In genomic region chr19:6768236-6768785, GRCh38 we compare ENCODE assay signal across 8 cellular contexts. TPM values are rescaled to one million over a fixed set of nuclear protein-coding genes. Genes with fewer than 3 reads are reported as not detected.
DNase-seq lines count a peak whose midpoint lies in the region; ATAC-seq, FAIRE-seq and TF ChIP-seq lines count a peak whose summit lies in the region.

No MANE protein-coding gene starts in this region.

- CTCF ChIA-PET in Calu3 (lab: Charles Lee): interaction anchor here (0.7 to 1.7 kb wide), 4 partner anchors 30 to 95 kb away, joined by 3 to 8 read pairs (median 4); no protein-coding TSS in a partner anchor

- no peak for FAIRE-seq in bronchial epithelial cell (lab: Jason Lieb, UNC)

- H3K27me3 ChIP-seq in Loucy (ENCODE audit: insufficient read depth, low read length, poor library complexity, severe bottlenecking) (no peaks in the 10 kb centered on the region), bronchial epithelial cell (ENCODE audit: control insufficient read depth, insufficient read depth, low read length) (no peaks in the 10 kb centered on the region)

- BruUV-seq in Calu3 (replicated peaks; lab: Mats Ljungman, UMichigan): TSS peak; percentile 49

- peaks cover 4% of the 10 kb centered on the region for H4K20me1 ChIP-seq in Loucy (ENCODE audit: insufficient read depth, low read length, poor library complexity, severe bottlenecking)

- H3K79me2 ChIP-seq in Loucy (ENCODE audit: insufficient read depth, low read length): peaks cover 6% of the 10 kb centered on the region; the same call in 1 of the 2 replicates

- H3F3A ChIP-seq in Loucy (ENCODE audit: low read depth): peaks cover 10% of the 10 kb centered on the region; the same call in 1 of the 2 replicates

- intact Hi-C loops in Calu3 (cut with micrococcal nuclease; ENCODE audit: unreplicated experiment): no loop called here

- no peaks in the 10 kb centered on the region for H3K36me3 ChIP-seq in Loucy (ENCODE audit: insufficient read depth, low read length)
- H3K36me3 ChIP-seq in bronchial epithelial cell (ENCODE audit: control insufficient read depth, insufficient read depth, low read length): peaks cover 4% of the 10 kb centered on the region

- H3K4me3 ChIP-seq in Loucy (ENCODE audit: low read length, poor library complexity, severe bottlenecking) (no peak overlapping the region), bronchial epithelial cell (ENCODE audit: low read depth, low read length) (peak overlapping the region; percentile 74)

- no peak for ATAC-seq in natural killer cell treated with Interleukin-12 subunit alpha and Interleukin-12 subunit beta and Interleukin-15 and Interleukin-18, amount 100 ng/mL, for 72 hours
- ATAC-seq in HG02763 (IDR thresholded peaks at IDR 0.05; ENCODE audit: unreplicated experiment): no peak

- H3K9me3 ChIP-seq in Loucy (ENCODE audit: insufficient read depth, low read depth, low read length): no peaks in the 10 kb centered on the region

- H3K4me1 Mint-ChIP-seq in Calu3 (ENCODE audit: low read depth, unreplicated experiment): peaks cover 12% of the 10 kb centered on the region
- H3K4me1 Mint-ChIP-seq in natural killer cell treated with Interleukin-12 subunit alpha and Interleukin-12 subunit beta and Interleukin-15 and Interleukin-18, amount 100 ng/mL, for 72 hours (ENCODE audit: low read depth in 2 of 2): peaks cover 43 to 46% of the 10 kb centered on the region in 2 donors

- no peak overlapping the region for H2AFZ ChIP-seq in Loucy (ENCODE audit: low read length)

- no peaks in the 10 kb centered on the region for H3K27me3 Mint-ChIP-seq in Calu3 (ENCODE audit: unreplicated experiment)
- H3K27me3 Mint-ChIP-seq in natural killer cell treated with Interleukin-12 subunit alpha and Interleukin-12 subunit beta and Interleukin-15 and Interleukin-18, amount 100 ng/mL, for 72 hours: no peaks in the 10 kb centered on the region

- H3K9ac ChIP-seq in Loucy (ENCODE audit: low read depth, low read length, poor library complexity, severe bottlenecking): no peak overlapping the region

- H3K36me3 Mint-ChIP-seq in Calu3 (ENCODE audit: insufficient read depth, unreplicated experiment): peaks cover 41% of the 10 kb centered on the region
- no peaks in the 10 kb centered on the region for H3K36me3 Mint-ChIP-seq in natural killer cell treated with Interleukin-12 subunit alpha and Interleukin-12 subunit beta and Interleukin-15 and Interleukin-18, amount 100 ng/mL, for 72 hours

- TF ChIP-seq CTCF in Calu3 (IDR thresholded peaks at IDR 0.05; ENCODE audit: unreplicated experiment) (no peak), Loucy (conservative IDR thresholded peaks at IDR 0.05; ENCODE audit: low read length) (no peak), bronchial epithelial cell (IDR thresholded peaks at IDR 0.05; ENCODE audit: insufficient read depth, low read length, severe bottlenecking) (no peak)

- peak overlapping the region; percentile 94 for H3K27ac Mint-ChIP-seq in Calu3 (ENCODE audit: unreplicated experiment)
- peak overlapping the region; percentile 66 to 97 for H3K27ac Mint-ChIP-seq in natural killer cell treated with Interleukin-12 subunit alpha and Interleukin-12 subunit beta and Interleukin-15 and Interleukin-18, amount 100 ng/mL, for 72 hours

- H3K4me1 ChIP-seq in Loucy (ENCODE audit: insufficient read depth, low read length, poor library complexity, severe bottlenecking): peaks cover 13% of the 10 kb centered on the region

- H3K9me3 Mint-ChIP-seq in Calu3 (ENCODE audit: low read depth, unreplicated experiment): peaks cover 3% of the 10 kb centered on the region
- no peaks in the 10 kb centered on the region for H3K9me3 Mint-ChIP-seq in natural killer cell treated with Interleukin-12 subunit alpha and Interleukin-12 subunit beta and Interleukin-15 and Interleukin-18, amount 100 ng/mL, for 72 hours

- peak overlapping the region; percentile 92 for H3K4me2 ChIP-seq in Loucy (ENCODE audit: low read depth, low read length, poor library complexity, severe bottlenecking)

- DNase-seq in Calu3 (no peak), bronchial epithelial cell (ENCODE audit: low read depth) (no peak), DMS53 (lab: John Stamatoyannopoulos, UW) (no peak), inferior parietal cortex (ENCODE audit: extremely low spot score) (no peak), NCI-H1930 (lab: John Stamatoyannopoulos, UW) (no peak)
- no peak for DNase-seq in natural killer cell treated with Interleukin-12 subunit alpha and Interleukin-12 subunit beta and Interleukin-15 and Interleukin-18, amount 100 ng/mL, for 72 hours (ENCODE audit: low spot score)

- no peaks in the 10 kb centered on the region for H3K9me2 ChIP-seq in Loucy (replicated peaks; ENCODE audit: low read depth, low read length)

- peak overlapping the region; percentile 78 for H3K4me3 Mint-ChIP-seq in Calu3 (ENCODE audit: low read depth, unreplicated experiment)
- peak overlapping the region; percentile 88 for H3K4me3 Mint-ChIP-seq in natural killer cell treated with Interleukin-12 subunit alpha and Interleukin-12 subunit beta and Interleukin-15 and Interleukin-18, amount 100 ng/mL, for 72 hours

RNA-seq across cellular contexts. Expression of gene SH2D3A, which starts 1.1 kb away (rescaled TPM):
- total RNA-seq in Calu3 (2022) (62.0 and 64.0 TPM in 2 replicates), bronchial epithelial cell (69.6 and 88.5 TPM in 2 replicates)
- 10 to 100 TPM; 15.2 to 17.8 TPM for total RNA-seq in natural killer cell treated with Interleukin-12 subunit alpha and Interleukin-12 subunit beta and Interleukin-15 and Interleukin-18, amount 100 ng/mL, for 72 hours

RNA-seq across cellular contexts. Expression of gene VAV1, which starts 4.2 kb away (rescaled TPM):
- total RNA-seq in Calu3 (2022) (0.28 and 0.37 TPM in 2 replicates), bronchial epithelial cell (0.51 and 0.53 TPM in 2 replicates)
- 100 to 1,000 TPM; 166 to 167 TPM for total RNA-seq in natural killer cell treated with Interleukin-12 subunit alpha and Interleukin-12 subunit beta and Interleukin-15 and Interleukin-18, amount 100 ng/mL, for 72 hours

RNA-seq across cellular contexts. Expression of gene TRIP10, which starts 28.8 kb away (rescaled TPM):
- 86.0 and 95.8 TPM in 2 replicates for total RNA-seq in Calu3 (2022)
- total RNA-seq in bronchial epithelial cell: 67.7 and 79.5 TPM in 2 replicates
- total RNA-seq in natural killer cell treated with Interleukin-12 subunit alpha and Interleukin-12 subunit beta and Interleukin-15 and Interleukin-18, amount 100 ng/mL, for 72 hours: 10 to 100 TPM; 44.8 to 76.5 TPM

RNA-seq across cellular contexts. Expression of gene GPR108, which starts 30.9 kb away (rescaled TPM):
- total RNA-seq in Calu3 (2022) (67.7 and 69.0 TPM in 2 replicates), bronchial epithelial cell (87.7 and 99.0 TPM in 2 replicates)
- 10 to 100 TPM; 67.4 to 70.4 TPM for total RNA-seq in natural killer cell treated with Interleukin-12 subunit alpha and Interleukin-12 subunit beta and Interleukin-15 and Interleukin-18, amount 100 ng/mL, for 72 hours

RNA-seq across cellular contexts. Expression of gene C3, which starts 47.9 kb away (rescaled TPM):
- total RNA-seq in Calu3 (2022) (517 and 658 TPM in 2 replicates), bronchial epithelial cell (1.3 and 4.1 TPM in 2 replicates)
- total RNA-seq in natural killer cell treated with Interleukin-12 subunit alpha and Interleukin-12 subunit beta and Interleukin-15 and Interleukin-18, amount 100 ng/mL, for 72 hours: 1 to 10 TPM; 3.5 to 9.2 TPM

Comparison
In these comparisons a context has a peak if more than half of its experiments do, and no peak if none do; other contexts are left out.
1. RNA of gene VAV1, which starts 4.2 kb away (total RNA-seq): 166 to 167 TPM in natural killer cell treated with Interleukin-12 subunit alpha and Interleukin-12 subunit beta and Interleukin-15 and Interleukin-18, amount 100 ng/mL, for 72 hours; 0.51 to 0.53 TPM in bronchial epithelial cell and 0.28 to 0.37 TPM in Calu3; every median in the first group is over 100 times any median in the second.